25 cellular contexts compared by ENCODE assay signal in the genomic region with DNA sequence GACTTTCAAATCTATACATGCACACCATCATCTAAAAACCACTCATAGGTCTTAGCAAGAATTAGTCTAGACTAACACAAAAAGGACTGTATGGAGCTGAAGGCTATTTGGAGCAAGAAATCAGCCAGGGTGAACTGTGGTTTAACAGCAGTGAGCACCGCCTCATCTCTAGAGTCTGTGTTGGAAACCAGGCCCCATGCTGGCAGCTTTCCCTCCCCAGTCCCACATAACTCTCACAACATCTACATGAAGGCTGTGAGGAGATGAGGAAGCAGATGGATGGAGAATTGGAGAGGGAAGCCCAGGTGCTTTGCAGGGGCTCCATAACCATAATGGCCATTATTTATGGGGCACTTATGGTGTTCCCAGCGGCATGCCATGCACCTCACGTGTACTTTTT.
"Had no signal": no experiment of that assay in that cellular context is flagged by ENCODE, and none has a peak within 500 bp of the region (broad histone marks: within the 10 kb centered on the region; RNA-seq: fewer than 3 reads in every experiment).

No MANE protein-coding gene starts in this region.

- H3K36me3 Mint-ChIP-seq: immature natural killer cell; naive B cell; natural killer cell treated with Interleukin-12 subunit alpha and Interleukin-12 subunit beta and Interleukin-15 and Interleukin-18, amount 100 ng/mL, for 72 hours; stimulated activated naive B cell treated with anti-CD40 and anti-IgM and Interleukin-4, amounts not matched to agents 10 μg/mL and 1 μg/mL and 100 μg/mL, for 72 hours; type B pancreatic cell had no signal

- ATAC-seq: left colon; left lung; lower lobe of right lung; natural killer cell treated with Interleukin-12 subunit alpha and Interleukin-12 subunit beta and Interleukin-15 and Interleukin-18, amount 100 ng/mL, for 72 hours; right lobe of liver; stimulated activated naive B cell treated with anti-CD40 and anti-IgM and Interleukin-4, amounts not matched to agents 10 μg/mL and 1 μg/mL and 100 μg/mL, for 72 hours; stimulated activated naive CD8-positive, alpha-beta T cell treated with anti-CD3 and anti-CD28 coated beads, Interleukin-15, Interleukin-2, amounts not matched to agents 100 U/mL and 50 U/mL, for 24 hours had no signal

- H3K4me1 Mint-ChIP-seq: immature natural killer cell, naive B cell had no signal

- DNase-seq: hypothalamus; immature natural killer cell; kidney; left colon; left lung; lower lobe of right lung; mammary epithelial cell; mesenchymal stem cell; naive B cell; ovary; right lobe of liver; stimulated activated CD4-positive, alpha-beta T cell treated with anti-CD3 and anti-CD28 coated beads, Interleukin-1b, Interleukin-23, amount 100 ng/mL, for 48 hours; stimulated activated CD4-positive, alpha-beta T cell treated with anti-CD3 and anti-CD28 coated beads, Interleukin-2, amount 100 ng/mL, for 48 hours; stimulated activated naive B cell treated with anti-CD40 and anti-IgM and Interleukin-4, amounts not matched to agents 10 μg/mL and 1 μg/mL and 100 μg/mL, for 72 hours; stimulated activated naive CD8-positive, alpha-beta T cell treated with anti-CD3 and anti-CD28 coated beads, Interleukin-15, Interleukin-2, amounts not matched to agents 100 U/mL and 50 U/mL, for 24 hours; stomach; uterus had no signal

- H3K27ac Mint-ChIP-seq: immature natural killer cell; natural killer cell treated with Interleukin-12 subunit alpha and Interleukin-12 subunit beta and Interleukin-15 and Interleukin-18, amount 100 ng/mL, for 72 hours; progenitor cell of endocrine pancreas; stimulated activated naive B cell treated with anti-CD40 and anti-IgM and Interleukin-4, amounts not matched to agents 10 μg/mL and 1 μg/mL and 100 μg/mL, for 72 hours; type B pancreatic cell had no signal

- H3K27me3 ChIP-seq: ovary, right atrium auricular region, right lobe of liver, tibial nerve, uterus had no signal

- H3K4me1 ChIP-seq: lower lobe of right lung, right atrium auricular region, right lobe of liver, stomach, uterus had no signal

- H3K4me3 Mint-ChIP-seq: immature natural killer cell; naive B cell; natural killer cell treated with Interleukin-12 subunit alpha and Interleukin-12 subunit beta and Interleukin-15 and Interleukin-18, amount 100 ng/mL, for 72 hours; stimulated activated naive B cell treated with anti-CD40 and anti-IgM and Interleukin-4, amounts not matched to agents 10 μg/mL and 1 μg/mL and 100 μg/mL, for 72 hours; type B pancreatic cell had no signal

- H3K9me3 ChIP-seq: left lung, lower lobe of right lung, ovary, right atrium auricular region, right lobe of liver, stomach, suprapubic skin, thoracic aorta, tibial nerve, uterus had no signal

- H3K36me3 ChIP-seq: left lung, lower lobe of right lung, ovary, right atrium auricular region, right lobe of liver, stomach, suprapubic skin, thoracic aorta, tibial nerve, uterus had no signal

- H3K9me3 Mint-ChIP-seq: immature natural killer cell; naive B cell; natural killer cell treated with Interleukin-12 subunit alpha and Interleukin-12 subunit beta and Interleukin-15 and Interleukin-18, amount 100 ng/mL, for 72 hours; stimulated activated naive B cell treated with anti-CD40 and anti-IgM and Interleukin-4, amounts not matched to agents 10 μg/mL and 1 μg/mL and 100 μg/mL, for 72 hours; type B pancreatic cell had no signal

- H3K4me2 ChIP-seq: smooth muscle cell had no signal

- H3K4me3 ChIP-seq: left lung, lower lobe of right lung, ovary, right atrium auricular region, right lobe of liver, smooth muscle cell, stomach, suprapubic skin, thoracic aorta, tibial nerve, uterus had no signal

- H3K27ac ChIP-seq: left lung, lower lobe of right lung, ovary, right atrium auricular region, right lobe of liver, stomach, suprapubic skin, thoracic aorta, tibial nerve, uterus had no signal
